12 cellular contexts compared by ENCODE assay signal in genomic region chr1:182170941-182171461, GRCh38.
A peak's percentile ranks its signal among the peaks of the same experiment; 100 is the strongest.
DNase-seq lines count a peak whose midpoint lies in the region; ATAC-seq lines count a peak whose summit lies in the region.
"Had no signal": no experiment of that assay in that cellular context is flagged by ENCODE, and none has a peak within 500 bp of the region (broad histone marks: within the 10 kb centered on the region; RNA-seq: fewer than 3 reads in every experiment).

No MANE protein-coding gene starts in this region.

- no peak overlapping the region for H3K4me3 Mint-ChIP-seq in activated T-helper 17 cell treated with anti-CD3 and anti-CD28 coated beads, Interleukin-2, amount 50 U/mL, for 72 hours
- peak overlapping the region in 1 of 8 donors; percentile 17 for H3K4me3 Mint-ChIP-seq in naive B cell
- no peak overlapping the region for H3K4me3 Mint-ChIP-seq in activated CD8-positive, alpha-beta memory T cell treated with anti-CD3 and anti-CD28 coated beads, Interleukin-2, amount 10 ng/mL, durations not matched to agents 7 days and 5 days

- H3K23ac ChIP-seq in mesenchymal stem cell (ENCODE audit: low read length in 2 of 2): no peak overlapping the region

- no peak overlapping the region for H3K4ac ChIP-seq in mesenchymal stem cell (ENCODE audit: low read depth in 1 of 2, low read length in 2 of 2)

- DNase-seq in Caki2 (ENCODE audit: low read depth) (peak; percentile 7), naive B cell (peak; percentile 2), mesenchymal stem cell (no peak)
- DNase-seq in stimulated activated CD4-positive, alpha-beta T cell treated with anti-CD3 and anti-CD28 coated beads, Interleukin-2, amount 100 ng/mL, for 48 hours: no peak
- no peak for DNase-seq in activated CD8-positive, alpha-beta memory T cell treated with anti-CD3 and anti-CD28 coated beads, Interleukin-2, amount 10 ng/mL, durations not matched to agents 7 days and 5 days
- DNase-seq: BE2C, NCI-H524 had no signal

- H3K79me1 ChIP-seq in mesenchymal stem cell (replicated peaks; ENCODE audit: low read length, poor library complexity, severe bottlenecking): no peaks in the 10 kb centered on the region

- CTCF ChIA-PET in activated CD8-positive, alpha-beta memory T cell treated with anti-CD3 and anti-CD28 coated beads, Interleukin-2, amount 10 ng/mL, durations not matched to agents 7 days and 5 days (lab: Charles Lee): interaction anchor here (1.3 to 1.9 kb wide), 2 partner anchors 11 to 28 kb away, joined by 3 to 5 read pairs; no protein-coding TSS in a partner anchor

- no peaks in the 10 kb centered on the region for H3K36me3 Mint-ChIP-seq in activated T-helper 17 cell treated with anti-CD3 and anti-CD28 coated beads, Interleukin-2, amount 50 U/mL, for 72 hours (ENCODE audit: low read depth)
- no peaks in the 10 kb centered on the region for H3K36me3 Mint-ChIP-seq in naive B cell
- no peaks in the 10 kb centered on the region for H3K36me3 Mint-ChIP-seq in activated CD8-positive, alpha-beta memory T cell treated with anti-CD3 and anti-CD28 coated beads, Interleukin-2, amount 10 ng/mL, durations not matched to agents 7 days and 5 days

- H3K18ac ChIP-seq in mesenchymal stem cell (ENCODE audit: low read depth in 1 of 2, low read length in 2 of 2): no peak overlapping the region

- no peaks in the 10 kb centered on the region for H3K27me3 ChIP-seq in mesenchymal stem cell (ENCODE audit: control insufficient read depth in 1 of 2, insufficient read depth in 1 of 2, low read length in 2 of 2)

- WGBS in mesenchymal stem cell: 79% methylated on average over 5 of the region's 7 CpGs

- no peak overlapping the region for H2BK12ac ChIP-seq in mesenchymal stem cell (ENCODE audit: low read length in 2 of 2)

- no peak overlapping the region for H2BK15ac ChIP-seq in mesenchymal stem cell (ENCODE audit: low read depth, poor library complexity, severe bottlenecking)

- no peak overlapping the region for H3K4me2 ChIP-seq in mesenchymal stem cell (ENCODE audit: low read length, poor library complexity, severe bottlenecking)

- H4K91ac ChIP-seq in mesenchymal stem cell (ENCODE audit: low read length): no peak overlapping the region

- peaks cover 4% of the 10 kb centered on the region for H3K27me3 Mint-ChIP-seq in activated T-helper 17 cell treated with anti-CD3 and anti-CD28 coated beads, Interleukin-2, amount 50 U/mL, for 72 hours
- H3K27me3 Mint-ChIP-seq in naive B cell: peaks cover 0 to 6% (median 0%) of the 10 kb centered on the region in 3 donors
- peaks cover 17% of the 10 kb centered on the region for H3K27me3 Mint-ChIP-seq in activated CD8-positive, alpha-beta memory T cell treated with anti-CD3 and anti-CD28 coated beads, Interleukin-2, amount 10 ng/mL, durations not matched to agents 7 days and 5 days

- no peak overlapping the region for H3K27ac Mint-ChIP-seq in activated T-helper 17 cell treated with anti-CD3 and anti-CD28 coated beads, Interleukin-2, amount 50 U/mL, for 72 hours
- peak overlapping the region in 1 of 6 donors; percentile 1 for H3K27ac Mint-ChIP-seq in naive B cell
- no peak overlapping the region for H3K27ac Mint-ChIP-seq in activated CD8-positive, alpha-beta memory T cell treated with anti-CD3 and anti-CD28 coated beads, Interleukin-2, amount 10 ng/mL, durations not matched to agents 7 days and 5 days

- H2AK5ac ChIP-seq in mesenchymal stem cell (ENCODE audit: low read length, severe bottlenecking): no peak overlapping the region

- H4K8ac ChIP-seq in mesenchymal stem cell (ENCODE audit: low read length): no peak overlapping the region

- H3K27ac ChIP-seq in mesenchymal stem cell (ENCODE audit: low read length, poor library complexity, severe bottlenecking): no peak overlapping the region

- in situ Hi-C loops in Caki2 (cut with HindIII; ENCODE audit: low pct_unique_long_range_greater_than_20kb, low sequenced_read_pairs): no loop called here

- H3K9ac ChIP-seq in mesenchymal stem cell (ENCODE audit: low read length): no peak overlapping the region

- H3K36me3 ChIP-seq in mesenchymal stem cell (ENCODE audit: control insufficient read depth in 1 of 2, insufficient read depth in 2 of 2, low read depth in 1 of 2, low read length in 2 of 2): no peaks in the 10 kb centered on the region
- H3K36me3 ChIP-seq: BE2C, thoracic aorta had no signal

- no peaks in the 10 kb centered on the region for H3K4me1 ChIP-seq in mesenchymal stem cell (ENCODE audit: control insufficient read depth, insufficient read depth, low read depth, low read length)
- H3K4me1 ChIP-seq: BE2C had no signal

- peak; percentile 55 for ATAC-seq in HG02798 (IDR thresholded peaks at IDR 0.05; ENCODE audit: poor library complexity, unreplicated experiment)
- peak; percentile 48 for ATAC-seq in activated T-helper 17 cell treated with anti-CD3 and anti-CD28 coated beads, Interleukin-2, amount 50 U/mL, for 72 hours (replicated peaks)
- ATAC-seq in naive B cell (ENCODE audit: low read depth in 2 of 2): peak in 1 of 2 donors; percentile 56
- no peak for ATAC-seq in HG02981 (IDR thresholded peaks at IDR 0.05; ENCODE audit: unreplicated experiment)
- no peak for ATAC-seq in activated CD8-positive, alpha-beta memory T cell treated with anti-CD3 and anti-CD28 coated beads, Interleukin-2, amount 10 ng/mL, durations not matched to agents 7 days and 5 days
- ATAC-seq: SK-N-SH treated with all-trans-retinoic acid at 6 μM for 48 hours had no signal

- H3K4me3 ChIP-seq in mesenchymal stem cell (ENCODE audit: insufficient read depth in 1 of 2, low read depth in 1 of 2, low read length in 2 of 2): no peak overlapping the region
- H3K4me3 ChIP-seq: thoracic aorta had no signal

- H3K9me3 ChIP-seq in mesenchymal stem cell (ENCODE audit: control insufficient read depth, low read length): no peaks in the 10 kb centered on the region
- H3K9me3 ChIP-seq: BE2C, thoracic aorta had no signal

- no peaks in the 10 kb centered on the region for H3K9me3 Mint-ChIP-seq in activated T-helper 17 cell treated with anti-CD3 and anti-CD28 coated beads, Interleukin-2, amount 50 U/mL, for 72 hours
- H3K9me3 Mint-ChIP-seq in naive B cell: no peaks in the 10 kb centered on the region
- H3K9me3 Mint-ChIP-seq in activated CD8-positive, alpha-beta memory T cell treated with anti-CD3 and anti-CD28 coated beads, Interleukin-2, amount 10 ng/mL, durations not matched to agents 7 days and 5 days (ENCODE audit: low read depth): no peaks in the 10 kb centered on the region

- no peaks in the 10 kb centered on the region for H3K4me1 Mint-ChIP-seq in activated T-helper 17 cell treated with anti-CD3 and anti-CD28 coated beads, Interleukin-2, amount 50 U/mL, for 72 hours
- no peaks in the 10 kb centered on the region for H3K4me1 Mint-ChIP-seq in naive B cell
- no peaks in the 10 kb centered on the region for H3K4me1 Mint-ChIP-seq in activated CD8-positive, alpha-beta memory T cell treated with anti-CD3 and anti-CD28 coated beads, Interleukin-2, amount 10 ng/mL, durations not matched to agents 7 days and 5 days

- H2BK5ac ChIP-seq in mesenchymal stem cell (ENCODE audit: low read depth, low read length, poor library complexity, severe bottlenecking): no peak overlapping the region

- no peak overlapping the region for H2BK120ac ChIP-seq in mesenchymal stem cell (ENCODE audit: low read depth, low read length)

- no peak overlapping the region for H2AFZ ChIP-seq in mesenchymal stem cell (ENCODE audit: low read depth, low read length)

- H3K14ac ChIP-seq in mesenchymal stem cell (ENCODE audit: low read length in 2 of 2): no peak overlapping the region

Comparison
In these comparisons a context has a peak if more than half of its experiments do, and no peak if none do; other contexts are left out.
1. DNase-seq: peak in Caki2 (single experiment) and naive B cell (single experiment); none in stimulated activated CD4-positive, alpha-beta T cell treated with anti-CD3 and anti-CD28 coated beads, Interleukin-2, amount 100 ng/mL, for 48 hours (0 of 2), activated CD8-positive, alpha-beta memory T cell treated with anti-CD3 and anti-CD28 coated beads, Interleukin-2, amount 10 ng/mL, durations not matched to agents 7 days and 5 days (single experiment) and mesenchymal stem cell (single experiment).
2. ATAC-seq: peak in HG02798 (single experiment) and activated T-helper 17 cell treated with anti-CD3 and anti-CD28 coated beads, Interleukin-2, amount 50 U/mL, for 72 hours (single experiment); none in HG02981 (single experiment) and activated CD8-positive, alpha-beta memory T cell treated with anti-CD3 and anti-CD28 coated beads, Interleukin-2, amount 10 ng/mL, durations not matched to agents 7 days and 5 days (single experiment).